20 cellular contexts compared by ENCODE assay signal in the genomic region with DNA sequence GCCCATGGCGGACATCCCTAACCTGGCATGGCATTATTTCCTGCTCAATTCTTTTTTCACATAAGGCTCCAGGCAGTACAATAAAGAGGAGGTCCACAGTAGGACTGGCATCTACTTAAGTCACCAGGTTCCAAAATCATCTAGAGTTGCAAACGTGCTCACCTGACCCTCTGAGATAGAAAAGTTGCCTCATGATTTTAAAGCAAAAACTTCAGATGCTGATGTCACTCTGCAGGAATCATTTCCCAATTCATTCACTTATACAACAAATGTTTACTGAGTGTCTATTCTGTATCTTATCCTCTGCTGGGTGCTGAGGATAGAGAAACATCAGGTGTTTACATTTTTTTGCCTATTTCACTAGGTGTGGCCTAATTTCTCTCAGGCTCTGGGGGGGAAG. TPM values are rescaled to one million over a fixed set of nuclear protein-coding genes. Genes with fewer than 3 reads are reported as not detected.
DNase-seq lines count a peak whose midpoint lies in the region; ATAC-seq and TF ChIP-seq lines count a peak whose summit lies in the region.
"Had no signal": no experiment of that assay in that cellular context is flagged by ENCODE, and none has a peak within 500 bp of the region (broad histone marks: within the 10 kb centered on the region; RNA-seq: fewer than 3 reads in every experiment).

No MANE protein-coding gene starts in this region.

- dilution Hi-C loops in mammary epithelial cell (cut with HindIII; ENCODE audit: low sequenced_read_pairs), result loop anchor here (5.0 kb wide), 1 partner anchor 33 kb away; no protein-coding TSS in a partner anchor

- H3K9me3 ChIP-seq in mammary epithelial cell (replicated peaks; ENCODE audit: insufficient read depth, low read length) (no peaks in the 10 kb centered on the region), transverse colon (no peaks in the 10 kb centered on the region)
- H3K9me3 ChIP-seq: BE2C, SK-N-SH had no signal

- H2AFZ ChIP-seq in mammary epithelial cell (ENCODE audit: low read depth, low read length), result no peak overlapping the region

- no peaks in the 10 kb centered on the region for H3K36me3 ChIP-seq in mammary epithelial cell (ENCODE audit: insufficient read depth, low read length)
- H3K36me3 ChIP-seq in transverse colon, result no peaks in the 10 kb centered on the region
- H3K36me3 ChIP-seq: BE2C had no signal

- H4K20me1 ChIP-seq in mammary epithelial cell (ENCODE audit: insufficient read depth, low read length), result no peaks in the 10 kb centered on the region

- peak overlapping the region; percentile 50 for H3K9ac ChIP-seq in mammary epithelial cell (ENCODE audit: insufficient read depth, low read length)
- H3K9ac ChIP-seq: SK-N-SH had no signal

- BruUV-seq in mammary epithelial cell (replicated peaks; lab: Mats Ljungman, UMichigan), result no TSS peak

- DNase-seq in NCI-H2171 treated with DMSO at 0.1 percent for 48 hours (lab: John Stamatoyannopoulos, UW), result peak; percentile 24
- DNase-seq in NCI-H2171 (lab: John Stamatoyannopoulos, UW), result no peak
- peak; percentile 45 for DNase-seq in mammary epithelial cell
- DNase-seq in foreskin keratinocyte, result no peak
- no peak for DNase-seq in transverse colon
- DNase-seq in NCI-H82 treated with DMSO at 0.1 percent for 48 hours (lab: John Stamatoyannopoulos, UW; ENCODE audit: unreplicated experiment), result no peak
- DNase-seq in stimulated activated CD4-positive, alpha-beta T cell treated with anti-CD3 and anti-CD28 coated beads, Interleukin-12 subunit alpha, Interleukin-12 subunit beta, amount 100 ng/mL, for 4 hours, result no peak
- DNase-seq: BE2C; CD4-positive, alpha-beta T cell; DMS79 treated with DMSO at 0.1 percent for 48 hours; GOT3; KG1; NCI-H526; Right ventricle myocardium superior; SK-N-SH had no signal

- TF ChIP-seq CTCF in mammary epithelial cell (conservative IDR thresholded peaks at IDR 0.05 in 1 of 2, IDR thresholded peaks at IDR 0.05 in 1 of 2; ENCODE audit: extremely low read depth in 1 of 2, insufficient read depth in 1 of 2, low read depth in 1 of 2, low read length in 2 of 2) (no peak), foreskin keratinocyte (conservative IDR thresholded peaks at IDR 0.05) (no peak), transverse colon (IDR thresholded peaks at IDR 0.05) (no peak)

- H3K4me3 ChIP-seq in mammary epithelial cell (replicated peaks in 1 of 3; ENCODE audit: insufficient read depth in 1 of 3, low read depth in 2 of 3, low read length in 3 of 3) (peak overlapping the region in 2 of 3 experiments; percentile 19 to 20), transverse colon (no peak overlapping the region)
- H3K4me3 ChIP-seq: GM12878 had no signal

- peaks cover 49% of the 10 kb centered on the region for H3K4me1 ChIP-seq in mammary epithelial cell (ENCODE audit: insufficient read depth, low read length)
- peaks cover 36% of the 10 kb centered on the region for H3K4me1 ChIP-seq in foreskin keratinocyte
- peaks cover 0 to 18% (median 6%) of the 10 kb centered on the region in 4 donors for H3K4me1 ChIP-seq in transverse colon
- H3K4me1 ChIP-seq: BE2C had no signal

- in situ Hi-C loops in mammary epithelial cell (cut with MboI; ENCODE audit: low sequenced_read_pairs in 2 of 2) (no loop called here), transverse colon (cut with MboI; ENCODE audit: low pct_ligation_motif_present in 1 of 4, low pct_unique_long_range_greater_than_20kb in 1 of 4, low sequenced_read_pairs in 3 of 4) (no loop called here)

- intact Hi-C loops in mammary epithelial cell (cut with micrococcal nuclease) (loop anchor here (1.0 to 5.0 kb wide), 2 partner anchors 31 to 993 kb away; no protein-coding TSS in a partner anchor), transverse colon (cut with DNase I; ENCODE audit: low total_unique reads) (no loop called here)

- H3K27ac ChIP-seq in mammary epithelial cell (ENCODE audit: insufficient read depth, low read depth, low read length) (peak overlapping the region; percentile 93), foreskin keratinocyte (peak overlapping the region; percentile 90), transverse colon (peak overlapping the region; percentile 1 to 42 (median 21))
- H3K27ac ChIP-seq: 22Rv1 had no signal

- no peak for TF ChIP-seq POLR2A in transverse colon (IDR thresholded peaks at IDR 0.05)

- H3K27me3 ChIP-seq in mammary epithelial cell (ENCODE audit: insufficient read depth, low read length) (no peaks in the 10 kb centered on the region), foreskin keratinocyte (no peaks in the 10 kb centered on the region), transverse colon (no peaks in the 10 kb centered on the region)
- H3K27me3 ChIP-seq: BE2C had no signal

- H3K79me2 ChIP-seq in mammary epithelial cell (ENCODE audit: insufficient read depth, low read length), result peaks cover 10% of the 10 kb centered on the region

- H3K4me2 ChIP-seq in mammary epithelial cell (ENCODE audit: insufficient read depth, low read depth, low read length), result peak overlapping the region; percentile 65
- H3K4me2 ChIP-seq: SK-N-SH had no signal

- 0% methylated on average over 1 of the region's 2 CpGs for WGBS in mammary epithelial cell (ENCODE audit: low coverage, missing lambda C conversion rate)
- WGBS in transverse colon (ENCODE audit: low coverage in 1 of 2), 2 donors, result 50 to 68% methylated on average over 1 to 2 of the region's 2 CpGs

- TF ChIP-seq EP300 in transverse colon (IDR thresholded peaks at IDR 0.05; ENCODE audit: low read depth), result no peak

- ATAC-seq in foreskin keratinocyte, result peak; percentile 1
- no peak for ATAC-seq in HG03196 (IDR thresholded peaks at IDR 0.05; ENCODE audit: unreplicated experiment)
- ATAC-seq: HepG2 had no signal

- CTCF ChIA-PET in mammary epithelial cell (lab: Charles Lee; ENCODE audit: low non-redundant PET), result no interaction called here

RNA-seq across cellular contexts. Expression of gene ADGRF4, which starts 2.2 kb away (rescaled TPM):
- total RNA-seq in mammary epithelial cell (10 to 100 TPM in 1 of 2 donors, 1 to 10 TPM in 1; 1.3 to 14.1 TPM), foreskin keratinocyte (2.8 and 3.3 TPM in 2 replicates), transverse colon (1 to 10 TPM in 3 of 4 donors, not detected in 1; 2.0 to 3.5 (median 3.0) TPM)
- polyA plus RNA-seq in mammary epithelial cell (9.4 TPM), foreskin keratinocyte (1.4 and 2.0 TPM in 2 replicates)
- 8.7 TPM for polyA minus RNA-seq in mammary epithelial cell
- total RNA-seq: CD4-positive, alpha-beta T cell; G401; HepG2; Right ventricle myocardium superior had no signal
- polyA plus RNA-seq: SK-N-SH had no signal

Comparison
In these comparisons a context has a peak if more than half of its experiments do, and no peak if none do; other contexts are left out.
1. DNase-seq: peak in NCI-H2171 treated with DMSO at 0.1 percent for 48 hours (single experiment) and mammary epithelial cell (single experiment); none in NCI-H2171 (single experiment), foreskin keratinocyte (0 of 2), transverse colon (single experiment), NCI-H82 treated with DMSO at 0.1 percent for 48 hours (single experiment) and stimulated activated CD4-positive, alpha-beta T cell treated with anti-CD3 and anti-CD28 coated beads, Interleukin-12 subunit alpha, Interleukin-12 subunit beta, amount 100 ng/mL, for 4 hours (single experiment).
2. H3K27ac ChIP-seq: peak in every context shown above with its lines; median percentile 93 in mammary epithelial cell; 90 in foreskin keratinocyte; 21 in transverse colon.
3. H3K4me3 ChIP-seq: peak in mammary epithelial cell (2 of 3); none in transverse colon (0 of 4).